18 cellular contexts compared by ENCODE assay signal in the genomic region with DNA sequence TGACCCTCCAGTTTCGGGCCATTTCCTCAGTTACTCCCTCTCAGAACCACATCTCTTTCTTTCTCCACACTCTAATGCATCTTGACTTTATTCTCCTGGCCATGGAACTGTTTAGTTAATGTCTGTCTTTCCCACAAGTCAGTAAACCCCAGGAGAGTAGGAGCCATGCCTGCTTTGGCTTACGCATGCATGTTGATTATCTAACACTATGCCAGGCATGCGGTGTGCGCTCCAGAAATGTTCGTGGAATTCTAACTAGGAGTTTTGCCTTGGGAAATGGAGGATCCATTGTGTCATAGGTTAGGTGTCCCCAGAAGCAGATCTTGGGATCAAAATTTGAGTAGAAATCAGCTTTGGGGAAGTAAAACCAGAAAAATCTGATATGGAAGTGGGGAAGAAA.
A peak's percentile ranks its signal among the peaks of the same experiment; 100 is the strongest.
DNase-seq lines count a peak whose midpoint lies in the region; ATAC-seq and TF ChIP-seq lines count a peak whose summit lies in the region.
"Had no signal": no experiment of that assay in that cellular context is flagged by ENCODE, and none has a peak within 500 bp of the region (broad histone marks: within the 10 kb centered on the region; RNA-seq: fewer than 3 reads in every experiment).

No MANE protein-coding gene starts in this region.

- H3K27me3 ChIP-seq in left ventricle myocardium inferior (ENCODE audit: low read depth), result no peaks in the 10 kb centered on the region
- H3K27me3 ChIP-seq in mesendoderm (ENCODE audit: insufficient read depth, low read length, poor library complexity), result no peaks in the 10 kb centered on the region

- H3K27ac ChIP-seq in left ventricle myocardium inferior (replicated peaks), result no peak overlapping the region
- H3K27ac ChIP-seq in mesendoderm (ENCODE audit: low read depth, low read length), result no peak overlapping the region
- H3K27ac ChIP-seq: 22Rv1, A549, C4-2B, GM23248 had no signal

- H3K56ac ChIP-seq in mesendoderm (ENCODE audit: low read length), result no peak overlapping the region

- no peak overlapping the region for H4K5ac ChIP-seq in mesendoderm (ENCODE audit: low read length)

- ATAC-seq in Right ventricle myocardium inferior (peak; percentile 55), left cardiac atrium (peak; percentile 47 to 76)
- ATAC-seq: A549, HepG2 had no signal

- H3K79me2 ChIP-seq in mesendoderm (ENCODE audit: control insufficient read depth, insufficient read depth, low read length), result no peaks in the 10 kb centered on the region

- peaks cover 4% of the 10 kb centered on the region for H3K4me1 ChIP-seq in left ventricle myocardium inferior
- H3K4me1 ChIP-seq in mesendoderm (ENCODE audit: control insufficient read depth, low read depth, low read length), result no peaks in the 10 kb centered on the region
- H3K4me1 ChIP-seq: A549 had no signal

- H3K36me3 ChIP-seq in left ventricle myocardium inferior (no peaks in the 10 kb centered on the region), mesendoderm (ENCODE audit: control insufficient read depth, insufficient read depth, low read length) (no peaks in the 10 kb centered on the region)
- H3K36me3 ChIP-seq: HAP-1 had no signal

- H3K23ac ChIP-seq in mesendoderm (ENCODE audit: low read length), result no peak overlapping the region

- no peak overlapping the region for H2BK15ac ChIP-seq in mesendoderm (replicated peaks; ENCODE audit: low read depth)

- H2BK120ac ChIP-seq in mesendoderm (ENCODE audit: low read depth, low read length), result no peak overlapping the region

- H3K18ac ChIP-seq in mesendoderm (ENCODE audit: low read length), result no peak overlapping the region

- H2AK5ac ChIP-seq in mesendoderm (ENCODE audit: low read length), result no peak overlapping the region

- H4K8ac ChIP-seq in mesendoderm (ENCODE audit: low read depth, low read length), result no peak overlapping the region

- no peak for DNase-seq in Right ventricle myocardium inferior (ENCODE audit: missing footprints)
- DNase-seq in left ventricle myocardium inferior, result no peak
- no peak for DNase-seq in left cardiac atrium
- peak; percentile 19 for DNase-seq in mesendoderm
- no peak for DNase-seq in NCI-H2227 (lab: John Stamatoyannopoulos, UW; ENCODE audit: unreplicated experiment)
- no peak for DNase-seq in activated CD4-positive, alpha-beta T cell treated with anti-CD3 and anti-CD28 coated beads for 1 hour
- no peak for DNase-seq in DMS53 (lab: John Stamatoyannopoulos, UW)
- DNase-seq: AML-193; CD4-positive, alpha-beta T cell; DMS153; DMS79 treated with DMSO at 0.1 percent for 48 hours; GF-D8; GM23248 had no signal

- intact Hi-C loops in Right ventricle myocardium inferior (cut with DNase I), result no loop called here
- intact Hi-C loops in left ventricle myocardium inferior (cut with micrococcal nuclease), result no loop called here
- intact Hi-C loops in left cardiac atrium (cut with DNase I), result no loop called here

- H3K4ac ChIP-seq in mesendoderm (ENCODE audit: low read depth, low read length), result no peak overlapping the region

- no peak overlapping the region for H3K9ac ChIP-seq in mesendoderm (ENCODE audit: low read length)
- H3K9ac ChIP-seq: GM23248 had no signal

- no peak for TF ChIP-seq CTCF in left ventricle myocardium inferior (IDR thresholded peaks at IDR 0.05; ENCODE audit: borderline replicate concordance)

- no peaks in the 10 kb centered on the region for H3K9me3 ChIP-seq in left ventricle myocardium inferior (replicated peaks)
- H3K9me3 ChIP-seq: A549, HAP-1 had no signal

- no peak overlapping the region for H3K4me2 ChIP-seq in mesendoderm (ENCODE audit: low read length)
- H3K4me2 ChIP-seq: A549 had no signal

- H3K79me1 ChIP-seq in mesendoderm (ENCODE audit: low read length), result no peaks in the 10 kb centered on the region

- H2BK5ac ChIP-seq in mesendoderm (ENCODE audit: low read length), result no peak overlapping the region

- H3K4me3 ChIP-seq in left ventricle myocardium inferior (no peak overlapping the region), mesendoderm (ENCODE audit: low read length) (no peak overlapping the region)
- H3K4me3 ChIP-seq: A549, GM23248, HAP-1 had no signal

- no CpG with 5 or more reads among the region's 5 CpGs for WGBS in mesendoderm (ENCODE audit: extremely low coverage, insufficient coverage, low lambda C conversion rate)
